ENCODE assay signal across 16 cellular contexts in genomic region chr9:112115955-112116354, GRCh38. TPM values are rescaled to one million over a fixed set of nuclear protein-coding genes. Genes with fewer than 3 reads are reported as not detected.
DNase-seq lines count a peak whose midpoint lies in the region; ATAC-seq lines count a peak whose summit lies in the region.
"Had no signal": no experiment of that assay in that cellular context is flagged by ENCODE, and none has a peak within 500 bp of the region (broad histone marks: within the 10 kb centered on the region; RNA-seq: fewer than 3 reads in every experiment).

No MANE protein-coding gene starts in this region.

- DNase-seq in NCI-H82 (lab: John Stamatoyannopoulos, UW) (peak; percentile 59), NCI-H82 treated with DMSO at 0.1 percent for 48 hours (lab: John Stamatoyannopoulos, UW; ENCODE audit: unreplicated experiment) (no peak), RPMI8226 (peak; percentile 4), immature natural killer cell (no peak), SIG-M5 (lab: John Stamatoyannopoulos, UW) (no peak), NCI-H187 (lab: John Stamatoyannopoulos, UW) (no peak), hypothalamus (lab: John Stamatoyannopoulos, UW) (no peak)
- DNase-seq in stimulated activated naive B cell treated with anti-CD40 and anti-IgM and Interleukin-4, amounts not matched to agents 10 μg/mL and 1 μg/mL and 100 μg/mL, for 72 hours: no peak
- DNase-seq: GDM1, KBM-7, NCI-H1092, NCI-H187 treated with DMSO at 0.1 percent for 48 hours, NCI-H510A treated with DMSO at 0.1 percent for 48 hours, PC-9 had no signal

- no peak for ATAC-seq in stimulated activated naive B cell treated with anti-CD40 and anti-IgM and Interleukin-4, amounts not matched to agents 10 μg/mL and 1 μg/mL and 100 μg/mL, for 72 hours (replicated peaks)
- ATAC-seq: GM23338, Right ventricle myocardium inferior had no signal

- H3K4me3 Mint-ChIP-seq in immature natural killer cell: no peak overlapping the region
- no peak overlapping the region for H3K4me3 Mint-ChIP-seq in stimulated activated naive B cell treated with anti-CD40 and anti-IgM and Interleukin-4, amounts not matched to agents 10 μg/mL and 1 μg/mL and 100 μg/mL, for 72 hours
- H3K4me3 Mint-ChIP-seq: GM23338 had no signal

- H3K36me3 Mint-ChIP-seq in immature natural killer cell: peaks cover 16 to 39% (median 19%) of the 10 kb centered on the region in 3 donors
- peaks cover 11 to 21% of the 10 kb centered on the region in 2 donors for H3K36me3 Mint-ChIP-seq in stimulated activated naive B cell treated with anti-CD40 and anti-IgM and Interleukin-4, amounts not matched to agents 10 μg/mL and 1 μg/mL and 100 μg/mL, for 72 hours

- no peaks in the 10 kb centered on the region for H3K9me3 Mint-ChIP-seq in immature natural killer cell
- H3K9me3 Mint-ChIP-seq in stimulated activated naive B cell treated with anti-CD40 and anti-IgM and Interleukin-4, amounts not matched to agents 10 μg/mL and 1 μg/mL and 100 μg/mL, for 72 hours: no peaks in the 10 kb centered on the region
- H3K9me3 Mint-ChIP-seq: GM23338 had no signal

- H3K27ac Mint-ChIP-seq in immature natural killer cell: peak overlapping the region in 4 of 6 donors; percentile 14 to 60 (median 50)
- H3K27ac Mint-ChIP-seq in stimulated activated naive B cell treated with anti-CD40 and anti-IgM and Interleukin-4, amounts not matched to agents 10 μg/mL and 1 μg/mL and 100 μg/mL, for 72 hours: peak overlapping the region; percentile 20
- H3K27ac Mint-ChIP-seq: GM23338 had no signal

- H3K4me1 Mint-ChIP-seq in immature natural killer cell: peaks cover 3 to 13% of the 10 kb centered on the region in 2 donors
- peaks cover 21 to 38% of the 10 kb centered on the region in 2 donors for H3K4me1 Mint-ChIP-seq in stimulated activated naive B cell treated with anti-CD40 and anti-IgM and Interleukin-4, amounts not matched to agents 10 μg/mL and 1 μg/mL and 100 μg/mL, for 72 hours

- peaks cover 0 to 2% (median 0%) of the 10 kb centered on the region in 3 donors for H3K27me3 Mint-ChIP-seq in immature natural killer cell (ENCODE audit: low read depth in 3 of 3)
- no peaks in the 10 kb centered on the region for H3K27me3 Mint-ChIP-seq in stimulated activated naive B cell treated with anti-CD40 and anti-IgM and Interleukin-4, amounts not matched to agents 10 μg/mL and 1 μg/mL and 100 μg/mL, for 72 hours

RNA-seq across cellular contexts. Expression of gene SUSD1, which starts 59.1 kb away (rescaled TPM):
- polyA plus RNA-seq in immature natural killer cell: 10 to 100 TPM; 32.3 to 66.8 (median 42.4) TPM

Comparison
In these comparisons a context has a peak if more than half of its experiments do, and no peak if none do; other contexts are left out.
1. DNase-seq: peak in NCI-H82 (single experiment) and RPMI8226 (single experiment); none in NCI-H82 treated with DMSO at 0.1 percent for 48 hours (single experiment), immature natural killer cell (0 of 3), stimulated activated naive B cell treated with anti-CD40 and anti-IgM and Interleukin-4, amounts not matched to agents 10 μg/mL and 1 μg/mL and 100 μg/mL, for 72 hours (single experiment), SIG-M5 (single experiment), NCI-H187 (0 of 2) and hypothalamus (0 of 51).